ENCODE assay signal across 13 cellular contexts in the genomic region with DNA sequence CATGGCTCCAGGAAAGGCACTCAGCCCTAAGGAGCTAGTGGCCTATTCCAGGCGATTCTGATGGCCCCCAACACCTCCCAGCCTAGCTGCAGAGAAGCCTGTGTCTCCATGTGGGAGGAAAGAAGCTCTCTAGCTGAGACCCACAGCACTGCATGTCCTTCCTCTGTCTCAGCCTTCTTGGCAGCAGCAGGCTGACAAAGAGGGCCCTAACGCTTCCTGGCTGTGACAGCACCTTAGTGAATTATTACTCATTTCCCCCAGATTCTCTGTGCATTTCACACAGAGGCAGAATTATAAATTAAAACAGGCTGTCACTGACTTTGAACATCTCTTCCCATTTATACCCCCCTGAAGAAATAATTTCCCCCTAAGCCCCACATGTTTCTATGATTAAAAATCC.
DNase-seq lines count a peak whose midpoint lies in the region; ATAC-seq, FAIRE-seq and TF ChIP-seq lines count a peak whose summit lies in the region.
"Had no signal": no experiment of that assay in that cellular context is flagged by ENCODE, and none has a peak within 500 bp of the region (broad histone marks: within the 10 kb centered on the region; RNA-seq: fewer than 3 reads in every experiment).

No MANE protein-coding gene starts in this region.

- H3K79me2 ChIP-seq in Loucy (ENCODE audit: insufficient read depth, low read length), result no peaks in the 10 kb centered on the region

- ATAC-seq in natural killer cell (peak in 2 of 3 donors; percentile 54 to 59), HG03025 (IDR thresholded peaks at IDR 0.05; ENCODE audit: low FRiP score, unreplicated experiment) (no peak)
- ATAC-seq: left ventricle myocardium superior had no signal

- no peaks in the 10 kb centered on the region for H3K36me3 Mint-ChIP-seq in natural killer cell
- H3K36me3 Mint-ChIP-seq: IgD-negative memory B cell had no signal

- no peak for FAIRE-seq in D721Med (lab: Jason Lieb, UNC)
- FAIRE-seq: A204.1 had no signal

- intact Hi-C loops in natural killer cell (cut with micrococcal nuclease), result no loop called here

- TF ChIP-seq CTCF in Loucy (conservative IDR thresholded peaks at IDR 0.05; ENCODE audit: low read length) (no peak), natural killer cell (IDR thresholded peaks at IDR 0.05) (no peak), D721Med (IDR thresholded peaks at IDR 0.05; ENCODE audit: insufficient read depth, missing control alignments) (no peak)

- H3K9me3 ChIP-seq in Loucy (ENCODE audit: insufficient read depth, low read depth, low read length) (no peaks in the 10 kb centered on the region), adipocyte (ENCODE audit: control insufficient read depth, low read length) (no peaks in the 10 kb centered on the region)

- peak overlapping the region; percentile 59 for H2AFZ ChIP-seq in Loucy (ENCODE audit: low read length)

- H3K4me3 Mint-ChIP-seq in natural killer cell, result peak overlapping the region; percentile 21
- H3K4me3 Mint-ChIP-seq: IgD-negative memory B cell had no signal

- H3K27me3 ChIP-seq in Loucy (ENCODE audit: insufficient read depth, low read length, poor library complexity, severe bottlenecking) (no peaks in the 10 kb centered on the region), adipocyte (replicated peaks; ENCODE audit: control insufficient read depth, insufficient read depth, low read length) (no peaks in the 10 kb centered on the region)

- H3K27ac Mint-ChIP-seq in natural killer cell, result peak overlapping the region; percentile 53 to 58
- H3K27ac Mint-ChIP-seq: IgD-negative memory B cell had no signal

- no peaks in the 10 kb centered on the region for H3K9me3 Mint-ChIP-seq in natural killer cell

- no peak overlapping the region for H3K9ac ChIP-seq in Loucy (ENCODE audit: low read depth, low read length, poor library complexity, severe bottlenecking)
- no peak overlapping the region for H3K9ac ChIP-seq in adipocyte (ENCODE audit: low read length)

- H3F3A ChIP-seq in Loucy (ENCODE audit: low read depth), result no peaks in the 10 kb centered on the region

- H3K36me3 ChIP-seq in Loucy (ENCODE audit: insufficient read depth, low read length) (no peaks in the 10 kb centered on the region), adipocyte (ENCODE audit: control insufficient read depth, insufficient read depth, low read length, severe bottlenecking) (no peaks in the 10 kb centered on the region)

- H3K9me2 ChIP-seq in Loucy (replicated peaks; ENCODE audit: low read depth, low read length), result no peaks in the 10 kb centered on the region

- H3K4me1 ChIP-seq in Loucy (ENCODE audit: insufficient read depth, low read length, poor library complexity, severe bottlenecking) (peaks cover 10% of the 10 kb centered on the region), adipocyte (ENCODE audit: control insufficient read depth, insufficient read depth, low read length) (peaks cover 26% of the 10 kb centered on the region)

- H4K20me1 ChIP-seq in Loucy (ENCODE audit: insufficient read depth, low read length, poor library complexity, severe bottlenecking), result no peaks in the 10 kb centered on the region

- H3K4me3 ChIP-seq in Loucy (ENCODE audit: low read length, poor library complexity, severe bottlenecking) (no peak overlapping the region), adipocyte (ENCODE audit: low read length) (no peak overlapping the region)

- peak; percentile 25 for DNase-seq in NK-92 treated with Interleukin-12 subunit alpha and Interleukin-12 subunit beta, amount 100 ng/mL, for 24 hours (lab: John Stamatoyannopoulos, UW)
- no peak for DNase-seq in NK-92 (lab: John Stamatoyannopoulos, UW; ENCODE audit: unreplicated experiment)
- DNase-seq in adipocyte (ENCODE audit: low read depth), result peak; percentile 13
- DNase-seq in natural killer cell, result no peak
- no peak for DNase-seq in D721Med (ENCODE audit: insufficient read length, low spot score)
- no peak for DNase-seq in T-helper 9 cell
- DNase-seq: activated CD4-positive, alpha-beta T cell treated with anti-CD3 and anti-CD28 coated beads, Interleukin-2, amount 50 U/mL, for 4 hours; left ventricle myocardium superior; NCI-H2081 treated with DMSO at 0.1 percent for 48 hours had no signal

- peak overlapping the region; percentile 28 for H3K4me2 ChIP-seq in Loucy (ENCODE audit: low read depth, low read length, poor library complexity, severe bottlenecking)

- H3K27me3 Mint-ChIP-seq in natural killer cell (ENCODE audit: low read depth in 2 of 2), result peaks cover 10 to 13% of the 10 kb centered on the region in 2 donors

- peaks cover 41 to 48% of the 10 kb centered on the region in 2 donors for H3K4me1 Mint-ChIP-seq in natural killer cell

Comparison
In these comparisons a context has a peak if more than half of its experiments do, and no peak if none do; other contexts are left out.
1. DNase-seq: peak in NK-92 treated with Interleukin-12 subunit alpha and Interleukin-12 subunit beta, amount 100 ng/mL, for 24 hours (single experiment) and adipocyte (single experiment); none in NK-92 (single experiment), natural killer cell (single experiment), D721Med (single experiment) and T-helper 9 cell (single experiment).